ENCODE assay signal across 23 cellular contexts in the genomic region with DNA sequence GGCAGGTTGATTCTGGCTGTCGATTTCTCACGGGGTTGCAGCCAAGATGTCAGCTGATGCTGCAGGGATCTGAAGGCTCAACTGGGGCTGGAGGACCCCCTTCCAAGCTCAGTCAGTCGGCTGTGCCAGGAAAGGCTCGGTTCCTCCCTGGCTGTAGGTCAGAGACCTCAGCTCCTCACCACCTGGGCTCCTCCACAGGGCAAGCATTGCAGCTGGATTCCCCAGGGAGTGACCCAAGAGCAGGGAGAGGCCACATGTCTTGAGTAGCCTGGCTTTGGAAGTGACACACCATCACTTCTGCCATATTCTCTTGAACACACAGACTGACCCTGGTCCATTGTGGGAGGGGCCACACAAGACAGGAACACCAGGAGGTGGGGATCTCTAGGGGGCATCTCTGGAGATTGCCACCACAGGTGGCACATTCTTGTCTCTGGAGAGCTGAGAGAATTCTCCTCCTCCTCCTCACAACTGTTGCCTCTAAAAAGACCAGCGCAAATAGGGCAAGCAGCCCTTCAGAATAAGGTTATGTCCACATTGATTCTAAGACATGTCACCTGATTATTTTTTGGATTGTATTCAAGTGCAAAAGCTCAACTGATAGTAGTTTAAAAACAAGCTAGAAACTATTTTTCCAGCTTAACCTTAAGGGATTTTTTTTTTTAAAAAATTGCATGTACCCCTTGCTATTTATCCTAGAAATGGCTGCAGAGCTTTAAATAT.
"Had no signal": no experiment of that assay in that cellular context is flagged by ENCODE, and none has a peak within 500 bp of the region (broad histone marks: within the 10 kb centered on the region; RNA-seq: fewer than 3 reads in every experiment).

No MANE protein-coding gene starts in this region.

- H3K4me1 ChIP-seq: parathyroid adenoma, suprapubic skin, transverse colon, upper lobe of right lung, uterus had no signal

- FAIRE-seq: endometrium, keratinocyte, small intestine had no signal

- H3K36me3 ChIP-seq: esophagus squamous epithelium, neutrophil, right lobe of liver, suprapubic skin, transverse colon, upper lobe of right lung, uterus had no signal

- H3K9ac ChIP-seq: parathyroid adenoma had no signal

- H2AFZ ChIP-seq: parathyroid adenoma had no signal

- H3K4me3 ChIP-seq: coronary artery, esophagus squamous epithelium, lung, right lobe of liver, suprapubic skin, transverse colon, upper lobe of right lung, uterus had no signal

- H3K27ac ChIP-seq: coronary artery, esophagus squamous epithelium, neutrophil, parathyroid adenoma, right lobe of liver, suprapubic skin, transverse colon, upper lobe of right lung, uterus had no signal

- DNase-seq: dermis blood vessel endothelial cell; effector memory CD4-positive, alpha-beta T cell; erythroblast; esophagus squamous epithelium; foreskin melanocyte; hypothalamus; immature natural killer cell; natural killer cell; right lobe of liver; small intestine; stimulated activated CD4-positive, alpha-beta T cell treated with anti-CD3 and anti-CD28 coated beads, Interleukin-15, amount 100 ng/mL, for 24 hours; stimulated activated CD4-positive, alpha-beta T cell treated with anti-CD3 and anti-CD28 coated beads, Interleukin-2, amount 100 ng/mL, for 48 hours; stimulated activated naive B cell treated with anti-CD40 and anti-IgM and Interleukin-4, amounts not matched to agents 10 μg/mL and 1 μg/mL and 100 μg/mL, for 72 hours; transverse colon; upper lobe of right lung; uterus had no signal

- H3K27me3 ChIP-seq: esophagus squamous epithelium, neutrophil, right lobe of liver, suprapubic skin, transverse colon, upper lobe of right lung, uterus had no signal

- H3K9me3 ChIP-seq: esophagus squamous epithelium, neutrophil, right lobe of liver, suprapubic skin, transverse colon, upper lobe of right lung, uterus had no signal

- H3K79me2 ChIP-seq: parathyroid adenoma had no signal

- ATAC-seq: natural killer cell; stimulated activated naive B cell treated with anti-CD40 and anti-IgM and Interleukin-4, amounts not matched to agents 10 μg/mL and 1 μg/mL and 100 μg/mL, for 72 hours; upper lobe of right lung had no signal
